ENCODE assay signal across 24 cellular contexts in the genomic region with DNA sequence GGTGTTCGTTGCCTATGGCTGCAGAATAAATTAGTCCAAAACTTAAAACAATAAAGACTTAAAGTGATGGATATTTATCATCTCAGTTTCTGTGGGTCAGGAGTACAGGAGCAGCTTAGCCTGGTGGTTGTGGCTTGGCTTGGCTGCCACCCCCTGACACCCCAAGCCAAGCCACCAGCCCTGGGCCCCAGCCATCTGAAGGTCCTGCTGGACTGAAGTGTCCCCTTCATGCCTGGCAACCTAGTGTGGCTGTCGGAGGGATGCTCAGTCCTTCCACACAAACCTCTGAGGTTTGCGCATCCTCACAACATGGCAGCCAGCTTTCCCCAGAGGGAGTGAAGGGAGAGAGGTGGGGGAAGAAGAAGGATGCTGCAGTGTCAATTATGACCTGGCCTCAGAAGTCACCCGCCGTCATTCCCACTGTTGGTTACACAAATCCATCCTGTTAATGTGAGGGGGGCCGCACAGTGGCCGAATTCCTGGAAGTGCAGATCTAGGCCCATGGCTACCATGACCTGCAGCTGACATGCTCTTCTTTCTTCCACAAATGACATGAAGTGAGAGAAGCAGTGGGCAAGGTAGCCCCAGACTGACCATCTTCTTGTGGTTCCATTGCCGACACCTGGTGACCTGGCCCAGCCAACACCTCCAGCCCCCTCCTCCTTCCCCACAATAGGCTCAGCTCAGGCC. TPM values are rescaled to one million over a fixed set of nuclear protein-coding genes. Genes with fewer than 3 reads are reported as not detected.
A peak's percentile ranks its signal among the peaks of the same experiment; 100 is the strongest.
DNase-seq lines count a peak whose midpoint lies in the region; ATAC-seq and TF ChIP-seq lines count a peak whose summit lies in the region.
"Had no signal": no experiment of that assay in that cellular context is flagged by ENCODE, and none has a peak within 500 bp of the region (broad histone marks: within the 10 kb centered on the region; RNA-seq: fewer than 3 reads in every experiment).

No MANE protein-coding gene starts in this region.

- H2AFZ ChIP-seq in neuronal stem cell (ENCODE audit: low read length), result no peak overlapping the region

- no peak for ATAC-seq in Right ventricle myocardium superior (ENCODE audit: poor library complexity)
- ATAC-seq in heart right ventricle, result no peak
- no peak for ATAC-seq in activated CD8-positive, alpha-beta T cell treated with anti-CD3 and anti-CD28 coated beads for 36 hours
- ATAC-seq: GM12878 had no signal

- peak overlapping the region; percentile 79 for H2BK15ac ChIP-seq in neuronal stem cell (ENCODE audit: low read length)

- CTCF ChIA-PET in activated CD8-positive, alpha-beta T cell treated with anti-CD3 and anti-CD28 coated beads for 36 hours (lab: Charles Lee), result no interaction called here

- TF ChIP-seq CTCF in heart right ventricle (IDR thresholded peaks at IDR 0.05) (no peak), chondrocyte (IDR thresholded peaks at IDR 0.05) (no peak)
- TF ChIP-seq CTCF in activated CD8-positive, alpha-beta T cell treated with anti-CD3 and anti-CD28 coated beads for 36 hours (IDR thresholded peaks at IDR 0.05), result no peak

- intact Hi-C loops in Right ventricle myocardium superior (cut with DNase I), result no loop called here
- intact Hi-C loops in heart right ventricle (cut with DNase I), result loop anchor here in 1 of 10 donors (10.0 kb wide), 1 partner anchor 57 kb away; a partner anchor contains a TSS
- intact Hi-C loops in activated CD8-positive, alpha-beta T cell treated with anti-CD3 and anti-CD28 coated beads for 36 hours (cut with micrococcal nuclease), result no loop called here

- peak; percentile 26 for DNase-seq in Right ventricle myocardium superior
- DNase-seq in heart right ventricle, result no peak
- peak; percentile 70 for DNase-seq in chondrocyte (ENCODE audit: low spot score)
- DNase-seq in neuronal stem cell (ENCODE audit: low spot score), result no peak
- DNase-seq in activated CD8-positive, alpha-beta T cell treated with anti-CD3 and anti-CD28 coated beads for 36 hours, result no peak
- no peak for DNase-seq in stimulated activated CD4-positive, alpha-beta T cell treated with anti-CD3 and anti-CD28 coated beads, Interleukin-1b, Interleukin-23, amount 100 ng/mL, for 48 hours
- no peak for DNase-seq in NCI-H1694 (lab: John Stamatoyannopoulos, UW)
- DNase-seq: 8988T; C1 segment of cervical spinal cord; CD4-positive, CD25-positive, alpha-beta regulatory T cell; COR-L47; DMS 273 treated with DMSO at 0.1 percent for 48 hours; DMS53; DND-41; EL had no signal

- H3K27ac ChIP-seq in heart right ventricle (peak overlapping the region in 2 of 10 donors; percentile 49 to 76), neuronal stem cell (replicated peaks; ENCODE audit: low read length) (no peak overlapping the region)
- peak overlapping the region in 5 of 11 experiments; percentile 72 to 85 (median 75); a peak in 6 of 22 replicates for H3K27ac ChIP-seq in BLaER1 treated with 17β-estradiol and CSF1 and Interleukin-3, amounts not matched to agents 10 nM and 100 nM

- peak overlapping the region in 10 of 11 experiments; percentile 62 to 99 (median 86); a peak in 19 of 22 replicates for H3K4me2 ChIP-seq in BLaER1 treated with 17β-estradiol and CSF1 and Interleukin-3, amounts not matched to agents 10 nM and 100 nM
- H3K4me2 ChIP-seq in neuronal stem cell (ENCODE audit: insufficient read depth, low read length, poor library complexity, severe bottlenecking), result no peak overlapping the region

- no peak overlapping the region for H4K91ac ChIP-seq in neuronal stem cell (ENCODE audit: low read depth, low read length, poor library complexity)

- no peak overlapping the region for H3K4me3 Mint-ChIP-seq in chondrocyte (ENCODE audit: unreplicated experiment)
- H3K4me3 Mint-ChIP-seq in activated CD8-positive, alpha-beta T cell treated with anti-CD3 and anti-CD28 coated beads for 36 hours, result no peak overlapping the region
- H3K4me3 Mint-ChIP-seq: CD4-positive, CD25-positive, alpha-beta regulatory T cell; CD8-positive, alpha-beta memory T cell had no signal

- H3K36me3 ChIP-seq in heart right ventricle (no peaks in the 10 kb centered on the region), neuronal stem cell (replicated peaks in 1 of 2; ENCODE audit: control insufficient read depth in 2 of 2, insufficient read depth in 2 of 2, low read length in 2 of 2) (no peaks in the 10 kb centered on the region)
- no peaks in the 10 kb centered on the region for H3K36me3 ChIP-seq in BLaER1 treated with 17β-estradiol and CSF1 and Interleukin-3, amounts not matched to agents 10 nM and 100 nM
- H3K36me3 ChIP-seq: HAP-1 had no signal

- H2BK12ac ChIP-seq in neuronal stem cell (ENCODE audit: low read length), result no peak overlapping the region

- H3K27ac Mint-ChIP-seq in chondrocyte (ENCODE audit: unreplicated experiment), result no peak overlapping the region
- no peak overlapping the region for H3K27ac Mint-ChIP-seq in activated CD8-positive, alpha-beta T cell treated with anti-CD3 and anti-CD28 coated beads for 36 hours
- H3K27ac Mint-ChIP-seq: CD4-positive, CD25-positive, alpha-beta regulatory T cell; CD8-positive, alpha-beta memory T cell had no signal

- H3K9me3 Mint-ChIP-seq in chondrocyte (ENCODE audit: low read depth), result no peaks in the 10 kb centered on the region
- H3K9me3 Mint-ChIP-seq in activated CD8-positive, alpha-beta T cell treated with anti-CD3 and anti-CD28 coated beads for 36 hours, result no peaks in the 10 kb centered on the region
- H3K9me3 Mint-ChIP-seq: CD8-positive, alpha-beta memory T cell had no signal

- H3K27me3 ChIP-seq in heart right ventricle, result peaks cover 0 to 6% (median 0%) of the 10 kb centered on the region in 7 donors
- no peaks in the 10 kb centered on the region for H3K27me3 ChIP-seq in BLaER1 treated with 17β-estradiol and CSF1 and Interleukin-3, amounts not matched to agents 10 nM and 100 nM
- peaks cover 0 to 3% (median 0%) of the 10 kb centered on the region in 3 experiments for H3K27me3 ChIP-seq in neuronal stem cell (ENCODE audit: control insufficient read depth in 3 of 3, insufficient read depth in 3 of 3, low read depth in 1 of 3, low read length in 3 of 3)

- POLR2A ChIA-PET in activated CD8-positive, alpha-beta T cell treated with anti-CD3 and anti-CD28 coated beads for 36 hours (lab: Charles Lee), result no interaction called here

- H3K4me3 ChIP-seq in heart right ventricle (no peak overlapping the region), neuronal stem cell (ENCODE audit: low read length in 2 of 2) (no peak overlapping the region)
- H3K4me3 ChIP-seq in BLaER1 treated with 17β-estradiol and CSF1 and Interleukin-3, amounts not matched to agents 10 nM and 100 nM, result no peak overlapping the region; a peak in 1 of 20 replicates
- H3K4me3 ChIP-seq: GM12878, HAP-1 had no signal

- H3K23ac ChIP-seq in neuronal stem cell (ENCODE audit: low read depth, low read length, poor library complexity), result no peak overlapping the region

- H2AK5ac ChIP-seq in neuronal stem cell (ENCODE audit: low read depth, low read length), result peak overlapping the region; percentile 69

- H3K27me3 Mint-ChIP-seq in chondrocyte (ENCODE audit: low read depth), result peaks cover 3% of the 10 kb centered on the region
- peaks cover 8% of the 10 kb centered on the region for H3K27me3 Mint-ChIP-seq in activated CD8-positive, alpha-beta T cell treated with anti-CD3 and anti-CD28 coated beads for 36 hours

- H3K79me1 ChIP-seq in neuronal stem cell (ENCODE audit: low read depth, low read length), result peaks cover 2% of the 10 kb centered on the region

- H3K9me3 ChIP-seq in heart right ventricle (no peaks in the 10 kb centered on the region), neuronal stem cell (replicated peaks in 1 of 2; ENCODE audit: control insufficient read depth in 2 of 2, insufficient read depth in 1 of 2, low read depth in 1 of 2, low read length in 2 of 2) (no peaks in the 10 kb centered on the region)
- peaks cover 0 to 4% (median 0%) of the 10 kb centered on the region in 11 experiments; a peak in 1 of 22 replicates for H3K9me3 ChIP-seq in BLaER1 treated with 17β-estradiol and CSF1 and Interleukin-3, amounts not matched to agents 10 nM and 100 nM (replicated peaks in 1 of 11)
- H3K9me3 ChIP-seq: HAP-1 had no signal

- peak overlapping the region; percentile 32 for H3K18ac ChIP-seq in neuronal stem cell (ENCODE audit: low read length)

- no peak overlapping the region for H2BK120ac ChIP-seq in neuronal stem cell (ENCODE audit: low read depth, low read length)

- no peak overlapping the region for H2BK5ac ChIP-seq in neuronal stem cell (ENCODE audit: low read length)

- H3K4me1 Mint-ChIP-seq in chondrocyte (ENCODE audit: low read depth), result peaks cover 5% of the 10 kb centered on the region
- no peaks in the 10 kb centered on the region for H3K4me1 Mint-ChIP-seq in activated CD8-positive, alpha-beta T cell treated with anti-CD3 and anti-CD28 coated beads for 36 hours (ENCODE audit: low read depth)
- H3K4me1 Mint-ChIP-seq: CD4-positive, CD25-positive, alpha-beta regulatory T cell; CD8-positive, alpha-beta memory T cell had no signal

- no peaks in the 10 kb centered on the region for H4K20me1 ChIP-seq in BLaER1 treated with 17β-estradiol and CSF1 and Interleukin-3, amounts not matched to agents 10 nM and 100 nM

- H3K4me1 ChIP-seq in heart right ventricle (peaks cover 2 to 29% (median 16%) of the 10 kb centered on the region in 9 donors), neuronal stem cell (ENCODE audit: control insufficient read depth in 2 of 2, insufficient read depth in 1 of 2, low read depth in 1 of 2, low read length in 2 of 2) (peaks cover 0 to 4% of the 10 kb centered on the region in 2 donors)
- peaks cover 16 to 49% (median 41%) of the 10 kb centered on the region in 10 experiments for H3K4me1 ChIP-seq in BLaER1 treated with 17β-estradiol and CSF1 and Interleukin-3, amounts not matched to agents 10 nM and 100 nM
- H3K4me1 ChIP-seq: HAP-1 had no signal

- 94 to 96% methylated on average over 8 of the region's 8 CpGs for WGBS in heart right ventricle, 2 donors
- WGBS in neuronal stem cell (ENCODE audit: extremely low coverage in 2 of 2, insufficient read length in 2 of 2, insufficient replicate concordance in 1 of 2), 2 donors, result no CpG with 5 or more reads among the region's 8 CpGs

- peak overlapping the region in 3 of 11 experiments; percentile 64 to 76 (median 70); a peak in 3 of 22 replicates for H3K9ac ChIP-seq in BLaER1 treated with 17β-estradiol and CSF1 and Interleukin-3, amounts not matched to agents 10 nM and 100 nM
- no peak overlapping the region for H3K9ac ChIP-seq in neuronal stem cell (ENCODE audit: low read depth, low read length, poor library complexity)

- H3K14ac ChIP-seq in neuronal stem cell (ENCODE audit: low read length), result peak overlapping the region; percentile 86

- no peak overlapping the region for H4K8ac ChIP-seq in neuronal stem cell (ENCODE audit: low read depth, low read length)

- H3K36me3 Mint-ChIP-seq in chondrocyte (ENCODE audit: low read depth), result no peaks in the 10 kb centered on the region
- H3K36me3 Mint-ChIP-seq in activated CD8-positive, alpha-beta T cell treated with anti-CD3 and anti-CD28 coated beads for 36 hours (ENCODE audit: low read depth), result no peaks in the 10 kb centered on the region
- H3K36me3 Mint-ChIP-seq: CD4-positive, CD25-positive, alpha-beta regulatory T cell; CD8-positive, alpha-beta memory T cell had no signal

- peak overlapping the region; percentile 43 for H3K4ac ChIP-seq in neuronal stem cell (ENCODE audit: low read length)

RNA-seq across cellular contexts. Expression of a gene that starts 31.1 kb away (rescaled TPM):
- total RNA-seq in Right ventricle myocardium superior (79.9 TPM), heart right ventricle (100 to 1,000 TPM in 3 of 10 donors, 10 to 100 TPM in 7; 68.8 to 195 (median 81.6) TPM), chondrocyte (107 to 716 TPM (median 110 TPM) in 3 replicates)
- polyA plus RNA-seq in heart right ventricle, result 10 to 100 TPM; 36.0 to 85.9 TPM
- 11.8 TPM for polyA plus RNA-seq in neuronal stem cell (2013, experiment 1 of 2)
- 11.0 TPM for polyA plus RNA-seq in neuronal stem cell (2013, experiment 2 of 2)
- 1 to 10 TPM; 8.1 to 8.2 TPM for total RNA-seq in activated CD8-positive, alpha-beta T cell treated with anti-CD3 and anti-CD28 coated beads for 36 hours
- total RNA-seq: G401 had no signal
- polyA plus RNA-seq: CD4-positive, CD25-positive, alpha-beta regulatory T cell; CD8-positive, alpha-beta memory T cell; GM12878 had no signal

RNA-seq across cellular contexts. Expression of a gene that starts 52.9 kb away (rescaled TPM):
- total RNA-seq in Right ventricle myocardium superior, result not detected
- 1 to 10 TPM in 1 of 10 donors, under 1 TPM in 1, not detected in 8; 0.76 to 1.0 TPM for total RNA-seq in heart right ventricle
- 1 to 10 TPM in 1 of 2 donors, not detected in 1; 3.3 TPM for polyA plus RNA-seq in heart right ventricle
- not detected in 3 replicates for total RNA-seq in chondrocyte
- polyA plus RNA-seq in neuronal stem cell (2013, experiment 1 of 2), result not detected
- not detected for polyA plus RNA-seq in neuronal stem cell (2013, experiment 2 of 2)
- not detected for total RNA-seq in activated CD8-positive, alpha-beta T cell treated with anti-CD3 and anti-CD28 coated beads for 36 hours
- total RNA-seq: A673; CD4-positive, CD25-positive, alpha-beta regulatory T cell; CD8-positive, alpha-beta memory T cell; G401; GM12878; H1; HT-29 had no signal
- polyA plus RNA-seq: AG04450; CD4-positive, CD25-positive, alpha-beta regulatory T cell; CD8-positive, alpha-beta memory T cell; GM12878; H1 had no signal

Comparison
In these comparisons a context has a peak if more than half of its experiments do, and no peak if none do; other contexts are left out.
1. DNase-seq: peak in Right ventricle myocardium superior (single experiment) and chondrocyte (single experiment); none in heart right ventricle (0 of 2), neuronal stem cell (single experiment), activated CD8-positive, alpha-beta T cell treated with anti-CD3 and anti-CD28 coated beads for 36 hours (single experiment), stimulated activated CD4-positive, alpha-beta T cell treated with anti-CD3 and anti-CD28 coated beads, Interleukin-1b, Interleukin-23, amount 100 ng/mL, for 48 hours (single experiment) and NCI-H1694 (single experiment).